ENCODE assay signal across 1 cellular context in the genomic region with DNA sequence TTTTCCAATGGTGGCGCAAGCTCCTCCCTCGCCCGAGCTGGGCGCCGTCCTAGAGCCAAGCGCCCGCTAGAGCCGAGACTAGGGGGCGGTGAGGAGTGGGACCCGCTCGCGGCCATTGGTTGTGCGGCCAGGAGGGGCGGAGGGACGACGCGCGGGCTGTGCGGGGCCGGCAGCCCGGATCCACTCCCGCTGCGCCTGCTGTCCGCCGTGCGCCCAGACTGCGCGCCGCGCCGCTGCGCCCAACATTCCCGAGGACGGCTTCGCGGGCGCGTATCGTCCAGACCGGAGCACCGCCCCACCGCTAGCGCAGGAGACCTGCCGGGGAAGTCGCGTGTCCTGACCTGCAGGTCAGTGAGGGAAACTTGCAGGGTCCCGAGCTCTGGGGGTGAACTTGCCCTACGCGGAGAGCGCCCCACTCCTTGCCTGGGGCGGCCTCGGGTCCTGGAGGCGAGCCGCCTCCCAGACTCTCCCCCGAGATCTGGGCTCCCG.
A peak's percentile ranks its signal among the peaks of the same experiment; 100 is the strongest.
TF ChIP-seq lines count a peak whose summit lies in the region.

Gene SERTM1 (plus strand): TSS at position 183 of the 489 bp plus-strand sequence. CDS start 21,059 bp downstream, outside the sequence.

TF ChIP-seq in WTC11, 78 proteins besides CTCF, POLR2A, EP300 and RAD21 (continued from another document):
- TF ChIP-seq, protein P1, sequence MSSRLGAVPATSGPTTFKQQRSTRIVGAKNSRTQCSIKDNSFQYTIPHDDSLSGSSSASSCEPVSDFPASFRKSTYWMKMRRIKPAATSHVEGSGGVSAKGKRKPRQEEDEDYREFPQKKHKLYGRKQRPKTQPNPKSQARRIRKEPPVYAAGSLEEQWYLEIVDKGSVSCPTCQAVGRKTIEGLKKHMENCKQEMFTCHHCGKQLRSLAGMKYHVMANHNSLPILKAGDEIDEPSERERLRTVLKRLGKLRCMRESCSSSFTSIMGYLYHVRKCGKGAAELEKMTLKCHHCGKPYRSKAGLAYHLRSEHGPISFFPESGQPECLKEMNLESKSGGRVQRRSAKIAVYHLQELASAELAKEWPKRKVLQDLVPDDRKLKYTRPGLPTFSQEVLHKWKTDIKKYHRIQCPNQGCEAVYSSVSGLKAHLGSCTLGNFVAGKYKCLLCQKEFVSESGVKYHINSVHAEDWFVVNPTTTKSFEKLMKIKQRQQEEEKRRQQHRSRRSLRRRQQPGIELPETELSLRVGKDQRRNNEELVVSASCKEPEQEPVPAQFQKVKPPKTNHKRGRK (CRISPR knock-in tag; IDR thresholded peaks at IDR 0.05; ENCODE audit: borderline replicate concordance): no peak
- TF ChIP-seq NFATC4 (CRISPR knock-in tag; IDR thresholded peaks at IDR 0.05): no peak
- peak; percentile 80; the same call in 1 of the 2 replicates for TF ChIP-seq ESRRA (CRISPR knock-in tag; IDR thresholded peaks at IDR 0.05; ENCODE audit: borderline replicate concordance)
- no peak for TF ChIP-seq SOX15 (CRISPR knock-in tag; IDR thresholded peaks at IDR 0.05)
- TF ChIP-seq ZBTB21 (CRISPR knock-in tag; IDR thresholded peaks at IDR 0.05; ENCODE audit: borderline replicate concordance): peak; percentile 81
- TF ChIP-seq, protein P2, sequence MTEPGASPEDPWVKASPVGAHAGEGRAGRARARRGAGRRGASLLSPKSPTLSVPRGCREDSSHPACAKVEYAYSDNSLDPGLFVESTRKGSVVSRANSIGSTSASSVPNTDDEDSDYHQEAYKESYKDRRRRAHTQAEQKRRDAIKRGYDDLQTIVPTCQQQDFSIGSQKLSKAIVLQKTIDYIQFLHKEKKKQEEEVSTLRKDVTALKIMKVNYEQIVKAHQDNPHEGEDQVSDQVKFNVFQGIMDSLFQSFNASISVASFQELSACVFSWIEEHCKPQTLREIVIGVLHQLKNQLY (CRISPR knock-in tag; IDR thresholded peaks at IDR 0.05): no peak
- TF ChIP-seq ZNF396 (CRISPR knock-in tag; IDR thresholded peaks at IDR 0.05; ENCODE audit: borderline replicate concordance): no peak
- TF ChIP-seq, protein P3, sequence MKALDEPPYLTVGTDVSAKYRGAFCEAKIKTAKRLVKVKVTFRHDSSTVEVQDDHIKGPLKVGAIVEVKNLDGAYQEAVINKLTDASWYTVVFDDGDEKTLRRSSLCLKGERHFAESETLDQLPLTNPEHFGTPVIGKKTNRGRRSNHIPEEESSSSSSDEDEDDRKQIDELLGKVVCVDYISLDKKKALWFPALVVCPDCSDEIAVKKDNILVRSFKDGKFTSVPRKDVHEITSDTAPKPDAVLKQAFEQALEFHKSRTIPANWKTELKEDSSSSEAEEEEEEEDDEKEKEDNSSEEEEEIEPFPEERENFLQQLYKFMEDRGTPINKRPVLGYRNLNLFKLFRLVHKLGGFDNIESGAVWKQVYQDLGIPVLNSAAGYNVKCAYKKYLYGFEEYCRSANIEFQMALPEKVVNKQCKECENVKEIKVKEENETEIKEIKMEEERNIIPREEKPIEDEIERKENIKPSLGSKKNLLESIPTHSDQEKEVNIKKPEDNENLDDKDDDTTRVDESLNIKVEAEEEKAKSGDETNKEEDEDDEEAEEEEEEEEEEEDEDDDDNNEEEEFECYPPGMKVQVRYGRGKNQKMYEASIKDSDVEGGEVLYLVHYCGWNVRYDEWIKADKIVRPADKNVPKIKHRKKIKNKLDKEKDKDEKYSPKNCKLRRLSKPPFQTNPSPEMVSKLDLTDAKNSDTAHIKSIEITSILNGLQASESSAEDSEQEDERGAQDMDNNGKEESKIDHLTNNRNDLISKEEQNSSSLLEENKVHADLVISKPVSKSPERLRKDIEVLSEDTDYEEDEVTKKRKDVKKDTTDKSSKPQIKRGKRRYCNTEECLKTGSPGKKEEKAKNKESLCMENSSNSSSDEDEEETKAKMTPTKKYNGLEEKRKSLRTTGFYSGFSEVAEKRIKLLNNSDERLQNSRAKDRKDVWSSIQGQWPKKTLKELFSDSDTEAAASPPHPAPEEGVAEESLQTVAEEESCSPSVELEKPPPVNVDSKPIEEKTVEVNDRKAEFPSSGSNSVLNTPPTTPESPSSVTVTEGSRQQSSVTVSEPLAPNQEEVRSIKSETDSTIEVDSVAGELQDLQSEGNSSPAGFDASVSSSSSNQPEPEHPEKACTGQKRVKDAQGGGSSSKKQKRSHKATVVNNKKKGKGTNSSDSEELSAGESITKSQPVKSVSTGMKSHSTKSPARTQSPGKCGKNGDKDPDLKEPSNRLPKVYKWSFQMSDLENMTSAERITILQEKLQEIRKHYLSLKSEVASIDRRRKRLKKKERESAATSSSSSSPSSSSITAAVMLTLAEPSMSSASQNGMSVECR (CRISPR knock-in tag; IDR thresholded peaks at IDR 0.05; ENCODE audit: borderline replicate concordance): peak; percentile 68; the same call in 1 of the 2 replicates
- no peak for TF ChIP-seq SMAD4 (CRISPR knock-in tag; IDR thresholded peaks at IDR 0.05)
- peak; percentile 25; the same call in 1 of the 2 replicates for TF ChIP-seq FOXP1 (CRISPR knock-in tag; IDR thresholded peaks at IDR 0.05; ENCODE audit: borderline replicate concordance)
- TF ChIP-seq, protein P4, sequence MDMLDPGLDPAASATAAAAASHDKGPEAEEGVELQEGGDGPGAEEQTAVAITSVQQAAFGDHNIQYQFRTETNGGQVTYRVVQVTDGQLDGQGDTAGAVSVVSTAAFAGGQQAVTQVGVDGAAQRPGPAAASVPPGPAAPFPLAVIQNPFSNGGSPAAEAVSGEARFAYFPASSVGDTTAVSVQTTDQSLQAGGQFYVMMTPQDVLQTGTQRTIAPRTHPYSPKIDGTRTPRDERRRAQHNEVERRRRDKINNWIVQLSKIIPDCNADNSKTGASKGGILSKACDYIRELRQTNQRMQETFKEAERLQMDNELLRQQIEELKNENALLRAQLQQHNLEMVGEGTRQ (CRISPR knock-in tag; IDR thresholded peaks at IDR 0.05): peak; percentile 24; the same call in 1 of the 2 replicates
- TF ChIP-seq, protein P5, sequence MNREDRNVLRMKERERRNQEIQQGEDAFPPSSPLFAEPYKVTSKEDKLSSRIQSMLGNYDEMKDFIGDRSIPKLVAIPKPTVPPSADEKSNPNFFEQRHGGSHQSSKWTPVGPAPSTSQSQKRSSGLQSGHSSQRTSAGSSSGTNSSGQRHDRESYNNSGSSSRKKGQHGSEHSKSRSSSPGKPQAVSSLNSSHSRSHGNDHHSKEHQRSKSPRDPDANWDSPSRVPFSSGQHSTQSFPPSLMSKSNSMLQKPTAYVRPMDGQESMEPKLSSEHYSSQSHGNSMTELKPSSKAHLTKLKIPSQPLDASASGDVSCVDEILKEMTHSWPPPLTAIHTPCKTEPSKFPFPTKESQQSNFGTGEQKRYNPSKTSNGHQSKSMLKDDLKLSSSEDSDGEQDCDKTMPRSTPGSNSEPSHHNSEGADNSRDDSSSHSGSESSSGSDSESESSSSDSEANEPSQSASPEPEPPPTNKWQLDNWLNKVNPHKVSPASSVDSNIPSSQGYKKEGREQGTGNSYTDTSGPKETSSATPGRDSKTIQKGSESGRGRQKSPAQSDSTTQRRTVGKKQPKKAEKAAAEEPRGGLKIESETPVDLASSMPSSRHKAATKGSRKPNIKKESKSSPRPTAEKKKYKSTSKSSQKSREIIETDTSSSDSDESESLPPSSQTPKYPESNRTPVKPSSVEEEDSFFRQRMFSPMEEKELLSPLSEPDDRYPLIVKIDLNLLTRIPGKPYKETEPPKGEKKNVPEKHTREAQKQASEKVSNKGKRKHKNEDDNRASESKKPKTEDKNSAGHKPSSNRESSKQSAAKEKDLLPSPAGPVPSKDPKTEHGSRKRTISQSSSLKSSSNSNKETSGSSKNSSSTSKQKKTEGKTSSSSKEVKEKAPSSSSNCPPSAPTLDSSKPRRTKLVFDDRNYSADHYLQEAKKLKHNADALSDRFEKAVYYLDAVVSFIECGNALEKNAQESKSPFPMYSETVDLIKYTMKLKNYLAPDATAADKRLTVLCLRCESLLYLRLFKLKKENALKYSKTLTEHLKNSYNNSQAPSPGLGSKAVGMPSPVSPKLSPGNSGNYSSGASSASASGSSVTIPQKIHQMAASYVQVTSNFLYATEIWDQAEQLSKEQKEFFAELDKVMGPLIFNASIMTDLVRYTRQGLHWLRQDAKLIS (CRISPR knock-in tag; IDR thresholded peaks at IDR 0.05; ENCODE audit: borderline replicate concordance): no peak
- peak; percentile 32; the same call in 1 of the 2 replicates for TF ChIP-seq ZNF121 (CRISPR knock-in tag; IDR thresholded peaks at IDR 0.05)
- peak; percentile 58; the same call in 1 of the 2 replicates for TF ChIP-seq TEAD4 (CRISPR knock-in tag; IDR thresholded peaks at IDR 0.05)
- TF ChIP-seq TP53 (CRISPR knock-in tag; IDR thresholded peaks at IDR 0.05): peak; percentile 44; the same call in 1 of the 2 replicates
- no peak for TF ChIP-seq ATF1 (CRISPR knock-in tag; IDR thresholded peaks at IDR 0.05)
- TF ChIP-seq, protein P6, sequence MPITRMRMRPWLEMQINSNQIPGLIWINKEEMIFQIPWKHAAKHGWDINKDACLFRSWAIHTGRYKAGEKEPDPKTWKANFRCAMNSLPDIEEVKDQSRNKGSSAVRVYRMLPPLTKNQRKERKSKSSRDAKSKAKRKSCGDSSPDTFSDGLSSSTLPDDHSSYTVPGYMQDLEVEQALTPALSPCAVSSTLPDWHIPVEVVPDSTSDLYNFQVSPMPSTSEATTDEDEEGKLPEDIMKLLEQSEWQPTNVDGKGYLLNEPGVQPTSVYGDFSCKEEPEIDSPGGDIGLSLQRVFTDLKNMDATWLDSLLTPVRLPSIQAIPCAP (CRISPR knock-in tag; IDR thresholded peaks at IDR 0.05): peak; percentile 35; the same call in 1 of the 2 replicates
- TF ChIP-seq CREM (CRISPR knock-in tag; IDR thresholded peaks at IDR 0.05): 0 out of 2 replicates have a peak, but pooled peaks have one; percentile 50
